Comparison of ENCODE assay signal across 11 cellular contexts in the genomic region with DNA sequence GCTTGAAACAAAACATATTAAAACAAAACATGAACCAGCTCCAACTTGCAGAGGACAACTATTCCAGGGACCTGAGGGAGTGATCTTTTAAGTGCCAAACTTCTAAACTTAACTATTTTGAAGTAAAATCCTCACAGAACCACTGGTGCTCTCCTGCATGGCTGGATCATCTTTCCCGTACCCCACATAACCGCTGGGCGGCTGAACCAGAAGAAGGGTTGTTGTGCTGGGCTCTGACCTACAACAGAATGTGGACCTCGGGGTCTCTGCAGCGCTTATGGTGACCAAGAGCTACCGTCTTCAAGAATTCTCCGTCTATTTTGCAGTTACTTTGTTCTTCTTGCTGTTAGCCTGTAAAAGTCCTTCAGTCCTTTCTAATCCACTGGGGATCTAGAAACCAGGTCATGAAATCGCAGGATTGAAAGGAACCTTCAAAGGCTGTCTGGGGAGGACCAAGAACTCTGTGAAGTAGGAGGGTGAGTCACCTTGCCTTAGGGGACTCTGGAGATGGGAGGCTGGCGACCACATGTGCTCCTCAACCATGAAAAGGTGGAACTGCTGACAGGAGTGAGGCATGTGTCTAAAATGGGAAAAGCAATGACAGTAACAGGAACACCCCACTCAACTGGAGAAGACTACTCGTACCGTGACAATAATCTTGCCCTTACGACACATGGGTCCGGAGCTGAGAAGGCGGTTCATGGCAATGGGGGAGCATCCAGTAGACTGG. TPM values are rescaled to one million over a fixed set of nuclear protein-coding genes. Genes with fewer than 3 reads are reported as not detected.
DNase-seq lines count a peak whose midpoint lies in the region; ATAC-seq, FAIRE-seq and TF ChIP-seq lines count a peak whose summit lies in the region.
"Had no signal": no experiment of that assay in that cellular context is flagged by ENCODE, and none has a peak within 500 bp of the region (broad histone marks: within the 10 kb centered on the region; RNA-seq: fewer than 3 reads in every experiment).

No MANE protein-coding gene starts in this region.

- H4K20me1 ChIP-seq in PC-3 (ENCODE audit: low read length): peaks cover 43% of the 10 kb centered on the region

- H3K9me3 Mint-ChIP-seq in activated CD4-positive, alpha-beta T cell treated with anti-CD3 and anti-CD28 coated beads for 36 hours (ENCODE audit: low read depth): no peaks in the 10 kb centered on the region

- intact Hi-C loops in activated CD4-positive, alpha-beta T cell treated with anti-CD3 and anti-CD28 coated beads for 36 hours (cut with DNase I, micrococcal nuclease): no loop called here
- intact Hi-C loops in PC-3 (cut with micrococcal nuclease) (no loop called here), kidney (cut with DNase I) (no loop called here)

- peak overlapping the region; percentile 23 for H3K4ac ChIP-seq in trophoblast cell (ENCODE audit: low read depth, low read length)

- no peak overlapping the region for H2AK5ac ChIP-seq in trophoblast cell (ENCODE audit: low read length)

- H3K27me3 ChIP-seq in PC-3 (ENCODE audit: low read length) (no peaks in the 10 kb centered on the region), trophoblast cell (ENCODE audit: insufficient read depth, low read length) (no peaks in the 10 kb centered on the region)

- H3K23ac ChIP-seq in trophoblast cell (ENCODE audit: low read length): no peak overlapping the region

- H2AFZ ChIP-seq in PC-3 (ENCODE audit: low read length) (no peak overlapping the region), trophoblast cell (ENCODE audit: insufficient read depth, low read length, poor library complexity) (no peak overlapping the region)

- TF ChIP-seq CTCF in PC-3 (conservative IDR thresholded peaks at IDR 0.05; ENCODE audit: low read depth, low read length): no peak
- TF ChIP-seq CTCF in epithelial cell of esophagus (IDR thresholded peaks at IDR 0.05; ENCODE audit: insufficient read depth, low read depth, low read length, missing control alignments): no peak
- TF ChIP-seq CTCF in kidney (IDR thresholded peaks at IDR 0.05; ENCODE audit: borderline replicate concordance, extremely low read depth, insufficient read depth): no peak

- no peak for FAIRE-seq in kidney (lab: Jason Lieb, UNC)

- no peaks in the 10 kb centered on the region for H3F3A ChIP-seq in PC-3 (ENCODE audit: low read length, unreplicated experiment)

- no peak overlapping the region for H4K91ac ChIP-seq in trophoblast cell (ENCODE audit: low read depth, low read length)

- H3K9me3 ChIP-seq in PC-3 (ENCODE audit: low read length): no peaks in the 10 kb centered on the region
- H3K9me3 ChIP-seq in trophoblast cell (ENCODE audit: insufficient read depth, low read depth, low read length): no peaks in the 10 kb centered on the region
- no peaks in the 10 kb centered on the region for H3K9me3 ChIP-seq in kidney (ENCODE audit: control insufficient read depth in 1 of 2, low read length in 2 of 2)

- no peak overlapping the region for H2BK120ac ChIP-seq in trophoblast cell (ENCODE audit: insufficient read depth, low read length, poor library complexity)

- peak overlapping the region; percentile 2 for H3K27ac Mint-ChIP-seq in activated CD4-positive, alpha-beta T cell treated with anti-CD3 and anti-CD28 coated beads for 36 hours

- no peaks in the 10 kb centered on the region for H3K9me2 ChIP-seq in PC-3 (replicated peaks; ENCODE audit: low read length)

- no peak overlapping the region for H3K4me3 Mint-ChIP-seq in activated CD4-positive, alpha-beta T cell treated with anti-CD3 and anti-CD28 coated beads for 36 hours

- no peak overlapping the region for H4K12ac ChIP-seq in trophoblast cell (ENCODE audit: low read depth, low read length)

- no peak overlapping the region for H2BK12ac ChIP-seq in trophoblast cell (ENCODE audit: low read length)

- peaks cover 24% of the 10 kb centered on the region for H3K36me3 Mint-ChIP-seq in activated CD4-positive, alpha-beta T cell treated with anti-CD3 and anti-CD28 coated beads for 36 hours (ENCODE audit: low read depth)

- ATAC-seq in activated CD4-positive, alpha-beta T cell treated with anti-CD3 and anti-CD28 coated beads for 36 hours: no peak
- no peak for ATAC-seq in PC-3

- H3K4me3 ChIP-seq in PC-3 (ENCODE audit: low read length): no peak overlapping the region
- H3K4me3 ChIP-seq in epithelial cell of esophagus (ENCODE audit: low read length): no peak overlapping the region
- no peak overlapping the region for H3K4me3 ChIP-seq in trophoblast cell (ENCODE audit: low read depth, low read length)
- no peak overlapping the region for H3K4me3 ChIP-seq in kidney (ENCODE audit: low read length in 2 of 2)

- BruUV-seq in PC-3 (replicated peaks; lab: Mats Ljungman, UMichigan): no TSS peak

- peaks cover 25% of the 10 kb centered on the region for H3K4me1 ChIP-seq in PC-3 (ENCODE audit: insufficient read depth, low read length)
- H3K4me1 ChIP-seq in trophoblast cell (ENCODE audit: control insufficient read depth in 1 of 2, insufficient read depth in 2 of 2, low read length in 2 of 2): peaks cover 22 to 34% of the 10 kb centered on the region in 2 experiments
- peaks cover 15 to 29% of the 10 kb centered on the region in 2 donors for H3K4me1 ChIP-seq in kidney (ENCODE audit: control insufficient read depth in 1 of 2, insufficient read depth in 1 of 2, low read depth in 1 of 2, low read length in 2 of 2)

- H3K4me1 Mint-ChIP-seq in activated CD4-positive, alpha-beta T cell treated with anti-CD3 and anti-CD28 coated beads for 36 hours: peaks cover 36% of the 10 kb centered on the region

- H4K8ac ChIP-seq in trophoblast cell (ENCODE audit: low read depth, low read length): no peak overlapping the region

- H3K79me2 ChIP-seq in PC-3 (ENCODE audit: low read length) (peaks cover 63% of the 10 kb centered on the region), trophoblast cell (ENCODE audit: control insufficient read depth, insufficient read depth, low read length, poor library complexity) (peaks cover 28% of the 10 kb centered on the region)

- H3K36me3 ChIP-seq in PC-3 (ENCODE audit: low read depth, low read length) (peaks cover 40% of the 10 kb centered on the region), trophoblast cell (ENCODE audit: control insufficient read depth in 1 of 2, insufficient read depth in 2 of 2, low read length in 2 of 2) (peaks cover 35 to 38% of the 10 kb centered on the region in 2 experiments), kidney (ENCODE audit: control insufficient read depth in 1 of 2, insufficient read depth in 2 of 2, low read length in 2 of 2) (peaks cover 22% of the 10 kb centered on the region in 2 donors)

- POLR2A ChIA-PET in activated CD4-positive, alpha-beta T cell treated with anti-CD3 and anti-CD28 coated beads for 36 hours (lab: Charles Lee): no interaction called here
- POLR2A ChIA-PET in PC-3 (lab: Charles Lee; ENCODE audit: unreplicated experiment): no interaction called here

- H3K14ac ChIP-seq in trophoblast cell (ENCODE audit: low read length): no peak overlapping the region

- no peak overlapping the region for H3K27ac ChIP-seq in PC-3 (ENCODE audit: low read length)
- H3K27ac ChIP-seq in trophoblast cell (ENCODE audit: low read depth, low read length): peak overlapping the region; percentile 48
- H3K27ac ChIP-seq in kidney (ENCODE audit: low read depth in 2 of 2, low read length in 2 of 2): no peak overlapping the region

- no CpG with 5 or more reads among the region's 14 CpGs for WGBS in trophoblast cell (ENCODE audit: extremely low coverage, insufficient coverage, insufficient read length)

- H3K4me2 ChIP-seq in PC-3 (ENCODE audit: low read length) (no peak overlapping the region), trophoblast cell (ENCODE audit: low read length) (peak overlapping the region; percentile 20)

- no peak overlapping the region for H3K9ac ChIP-seq in PC-3 (ENCODE audit: low read length)
- no peak overlapping the region for H3K9ac ChIP-seq in trophoblast cell (ENCODE audit: low read length)
- no peak overlapping the region for H3K9ac ChIP-seq in kidney (ENCODE audit: low read length in 2 of 2)

- DNase-seq in activated CD4-positive, alpha-beta T cell treated with anti-CD3 and anti-CD28 coated beads for 36 hours: no peak
- DNase-seq in activated CD4-positive, alpha-beta T cell treated with anti-CD3 and anti-CD28 coated beads, Interleukin-2, amount 50 U/mL, for 4 hours: no peak
- DNase-seq in PC-3 (peak; percentile 52), epithelial cell of esophagus (ENCODE audit: low read depth) (peak; percentile 76), trophoblast cell (peak; percentile 72 to 85), NOMO-1 (lab: John Stamatoyannopoulos, UW; ENCODE audit: unreplicated experiment in 2 of 2) (no peak), globus pallidus (ENCODE audit: low spot score) (no peak), kidney (no peak)
- DNase-seq: HCEC 1CT, NCI-H1930, OCI-M1 had no signal

- H3K18ac ChIP-seq in trophoblast cell (ENCODE audit: low read length): no peak overlapping the region

- no peaks in the 10 kb centered on the region for H3K27me3 Mint-ChIP-seq in activated CD4-positive, alpha-beta T cell treated with anti-CD3 and anti-CD28 coated beads for 36 hours

- CTCF ChIA-PET in activated CD4-positive, alpha-beta T cell treated with anti-CD3 and anti-CD28 coated beads for 36 hours (lab: Charles Lee): interaction anchor here (0.8 to 1.2 kb wide), 2 partner anchors 12 to 91 kb away, joined by 3 read pairs; no protein-coding TSS in a partner anchor
- CTCF ChIA-PET in PC-3 (lab: Charles Lee): no interaction called here

- H2BK5ac ChIP-seq in trophoblast cell (ENCODE audit: low read depth, low read length, poor library complexity): peak overlapping the region; percentile 38

- H3K79me1 ChIP-seq in trophoblast cell (ENCODE audit: low read length): peaks cover 12% of the 10 kb centered on the region

RNA-seq across cellular contexts. Expression of a gene that starts 46.6 kb away (rescaled TPM):
- 100 to 1,000 TPM; 259 to 348 TPM for total RNA-seq in activated CD4-positive, alpha-beta T cell treated with anti-CD3 and anti-CD28 coated beads for 36 hours
- total RNA-seq in PC-3 (2014; rRNA removed) (410 and 505 TPM in 2 replicates), kidney (356 TPM)
- 771 and 822 TPM in 2 replicates for polyA plus RNA-seq in trophoblast cell (2013)
- 256 TPM for polyA plus RNA-seq in kidney (ENCODE audit: insufficient read depth, low read depth, low replicate concordance)

RNA-seq across cellular contexts. Expression of a gene that starts 46.8 kb away (rescaled TPM):
- total RNA-seq in activated CD4-positive, alpha-beta T cell treated with anti-CD3 and anti-CD28 coated beads for 36 hours: 100 to 1,000 TPM; 161 to 173 TPM
- total RNA-seq in PC-3 (2014; rRNA removed): 185 and 207 TPM in 2 replicates
- 334 and 340 TPM in 2 replicates for polyA plus RNA-seq in trophoblast cell (2013)
- total RNA-seq in kidney: 435 TPM
- polyA plus RNA-seq in kidney (ENCODE audit: insufficient read depth, low read depth, low replicate concordance): 187 TPM

Comparison
In these comparisons a context has a peak if more than half of its experiments do, and no peak if none do; other contexts are left out.
1. DNase-seq: peak in PC-3 (single experiment), epithelial cell of esophagus (single experiment) and trophoblast cell (2 of 2); none in activated CD4-positive, alpha-beta T cell treated with anti-CD3 and anti-CD28 coated beads for 36 hours (single experiment), activated CD4-positive, alpha-beta T cell treated with anti-CD3 and anti-CD28 coated beads, Interleukin-2, amount 50 U/mL, for 4 hours (0 of 2), NOMO-1 (0 of 2), globus pallidus (single experiment) and kidney (single experiment).